In genomic region chr1:26686795-26687194, GRCh38 we compare ENCODE assay signal across 1 cellular context.
TF ChIP-seq lines count a peak whose summit lies in the region.

No MANE protein-coding gene starts in this region.

TF ChIP-seq in HEK293, 187 proteins besides CTCF, POLR2A, EP300 and RAD21 (continued from another document):
- TF ChIP-seq BCL6B (tag by site-specific recombination; IDR thresholded peaks at IDR 0.05): no peak
- TF ChIP-seq ZEB2 (tag by site-specific recombination; IDR thresholded peaks at IDR 0.05): no peak
- no peak for TF ChIP-seq ZNF560 (tag by site-specific recombination; IDR thresholded peaks at IDR 0.05; ENCODE audit: borderline replicate concordance)
- TF ChIP-seq, protein P1, sequence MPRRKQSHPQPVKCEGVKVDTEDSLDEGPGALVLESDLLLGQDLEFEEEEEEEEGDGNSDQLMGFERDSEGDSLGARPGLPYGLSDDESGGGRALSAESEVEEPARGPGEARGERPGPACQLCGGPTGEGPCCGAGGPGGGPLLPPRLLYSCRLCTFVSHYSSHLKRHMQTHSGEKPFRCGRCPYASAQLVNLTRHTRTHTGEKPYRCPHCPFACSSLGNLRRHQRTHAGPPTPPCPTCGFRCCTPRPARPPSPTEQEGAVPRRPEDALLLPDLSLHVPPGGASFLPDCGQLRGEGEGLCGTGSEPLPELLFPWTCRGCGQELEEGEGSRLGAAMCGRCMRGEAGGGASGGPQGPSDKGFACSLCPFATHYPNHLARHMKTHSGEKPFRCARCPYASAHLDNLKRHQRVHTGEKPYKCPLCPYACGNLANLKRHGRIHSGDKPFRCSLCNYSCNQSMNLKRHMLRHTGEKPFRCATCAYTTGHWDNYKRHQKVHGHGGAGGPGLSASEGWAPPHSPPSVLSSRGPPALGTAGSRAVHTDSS (tag by site-specific recombination; IDR thresholded peaks at IDR 0.05): no peak
- TF ChIP-seq SCRT2 (tag by site-specific recombination; IDR thresholded peaks at IDR 0.05): no peak
- TF ChIP-seq, protein P2, sequence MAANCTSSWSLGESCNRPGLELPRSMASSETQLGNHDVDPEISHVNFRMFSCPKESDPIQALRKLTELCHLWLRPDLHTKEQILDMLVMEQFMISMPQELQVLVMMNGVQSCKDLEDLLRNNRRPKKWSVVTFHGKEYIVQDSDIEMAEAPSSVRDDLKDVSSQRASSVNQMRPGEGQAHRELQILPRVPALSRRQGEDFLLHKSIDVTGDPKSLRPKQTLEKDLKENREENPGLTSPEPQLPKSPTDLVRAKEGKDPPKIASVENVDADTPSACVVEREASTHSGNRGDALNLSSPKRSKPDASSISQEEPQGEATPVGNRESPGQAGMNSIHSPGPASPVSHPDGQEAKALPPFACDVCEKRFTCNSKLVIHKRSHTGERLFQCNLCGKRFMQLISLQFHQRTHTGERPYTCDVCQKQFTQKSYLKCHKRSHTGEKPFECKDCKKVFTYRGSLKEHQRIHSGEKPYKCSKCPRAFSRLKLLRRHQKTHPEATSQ (tag by site-specific recombination; IDR thresholded peaks at IDR 0.05): no peak
- no peak for TF ChIP-seq ZNF2 (tag by site-specific recombination; IDR thresholded peaks at IDR 0.05)
- 0 out of 2 replicates have a peak, but pooled peaks have one; percentile 15 for TF ChIP-seq ZNF629 (tag by site-specific recombination; IDR thresholded peaks at IDR 0.05)
- no peak for TF ChIP-seq ZBTB21 (tag by site-specific recombination; IDR thresholded peaks at IDR 0.05)
- no peak for TF ChIP-seq ZNF350 (tag by site-specific recombination; IDR thresholded peaks at IDR 0.05)
- 0 out of 2 replicates have a peak, but pooled peaks have one; percentile 20 for TF ChIP-seq ZFHX2 (tag by site-specific recombination; conservative IDR thresholded peaks at IDR 0.05)
- no peak for TF ChIP-seq ZBTB20 (tag by site-specific recombination; IDR thresholded peaks at IDR 0.05)
- TF ChIP-seq ZNF837 (tag by site-specific recombination; IDR thresholded peaks at IDR 0.05): no peak
- no peak for TF ChIP-seq ZNF621 (tag by site-specific recombination; IDR thresholded peaks at IDR 0.05)
- 0 out of 2 replicates have a peak, but pooled peaks have one; percentile 28 for TF ChIP-seq KLF10 (tag by site-specific recombination; IDR thresholded peaks at IDR 0.05)
- 0 out of 2 replicates have a peak, but pooled peaks have one; percentile 13 for TF ChIP-seq SP3 (tag by site-specific recombination; IDR thresholded peaks at IDR 0.05)
- TF ChIP-seq PRDM10 (tag by site-specific recombination; IDR thresholded peaks at IDR 0.05): 0 out of 2 replicates have a peak, but pooled peaks have one; percentile 44
